In the genomic region with DNA sequence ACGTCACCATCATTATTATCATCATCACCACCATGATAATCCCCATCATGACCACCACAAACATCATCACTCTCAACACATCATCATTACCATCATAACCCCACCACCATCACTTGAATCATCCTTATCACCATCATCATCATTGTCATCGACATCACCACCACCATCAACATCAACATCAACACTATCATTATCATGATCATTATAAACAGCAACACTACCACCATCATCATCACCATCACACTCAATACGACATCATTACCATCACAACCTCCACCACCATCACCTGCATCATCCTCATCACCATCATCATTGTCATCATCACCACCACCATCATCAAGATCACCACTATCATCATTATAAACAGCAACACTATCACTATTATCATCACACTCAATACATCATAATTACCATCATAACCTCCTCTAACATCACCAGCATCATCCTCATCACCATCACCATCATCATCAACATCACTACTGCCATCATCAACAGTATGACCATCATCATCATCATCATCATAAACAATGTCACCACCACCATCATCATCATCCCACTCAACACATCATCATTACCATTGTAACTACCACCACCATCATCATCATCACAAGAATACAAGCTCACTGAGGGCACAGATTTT, we compare ENCODE assay signal across 7 cellular contexts.
"Had no signal": no experiment of that assay in that cellular context is flagged by ENCODE, and none has a peak within 500 bp of the region (broad histone marks: within the 10 kb centered on the region; RNA-seq: fewer than 3 reads in every experiment).

No MANE protein-coding gene starts in this region.

- H3K4me3 ChIP-seq: GM23248, HAP-1 had no signal

- H3K36me3 ChIP-seq: HAP-1 had no signal

- DNase-seq: GM23248, GOT3, H7, IMR-90, KBM-7 had no signal

- H3K4me1 ChIP-seq: HAP-1 had no signal

- H3K9me3 ChIP-seq: HAP-1 had no signal

- H3K27ac ChIP-seq: GM23248, KMS-11 had no signal
